In genomic region chr13:101727118-101727517, GRCh38 we compare ENCODE assay signal across 16 cellular contexts.
"Had no signal": no experiment of that assay in that cellular context is flagged by ENCODE, and none has a peak within 500 bp of the region (broad histone marks: within the 10 kb centered on the region; RNA-seq: fewer than 3 reads in every experiment).

No MANE protein-coding gene starts in this region.

- FAIRE-seq: islet of Langerhans, TTC549, urothelium cell line had no signal

- DNase-seq: activated CD4-positive, alpha-beta memory T cell treated with anti-CD3 and anti-CD28 coated beads, Interleukin-2, amount 10 ng/mL, durations not matched to agents 7 days and 5 days; activated CD4-positive, alpha-beta T cell treated with anti-CD3 and anti-CD28 coated beads for 4 hours; activated T-cell treated with anti-CD3 and anti-CD28 coated beads, Interleukin-2, amount 50 U/mL, for 24 hours; dorsolateral prefrontal cortex; erythroblast; left lung; naive thymus-derived CD4-positive, alpha-beta T cell; retina; stimulated activated CD4-positive, alpha-beta T cell treated with anti-CD3 and anti-CD28 coated beads, Interleukin-2, amount 100 ng/mL, for 48 hours; stimulated activated naive B cell treated with anti-CD40 and anti-IgM and Interleukin-4, amounts not matched to agents 10 μg/mL and 1 μg/mL and 100 μg/mL, for 72 hours; tibial artery had no signal

- H3K36me3 ChIP-seq: left lung had no signal

- H3K4me3 ChIP-seq: dorsolateral prefrontal cortex, left lung, tibial artery had no signal

- H3K9me3 ChIP-seq: left lung, tibial artery had no signal

- H3K36me3 Mint-ChIP-seq: activated naive CD4-positive, alpha-beta T cell treated with anti-CD3 and anti-CD28 coated beads, Interleukin-2, amount 50 U/mL, for 24 hours; naive thymus-derived CD4-positive, alpha-beta T cell; stimulated activated naive B cell treated with anti-CD40 and anti-IgM and Interleukin-4, amounts not matched to agents 10 μg/mL and 1 μg/mL and 100 μg/mL, for 72 hours; WTC11 had no signal

- ATAC-seq: left lung; naive thymus-derived CD4-positive, alpha-beta T cell; stimulated activated naive B cell treated with anti-CD40 and anti-IgM and Interleukin-4, amounts not matched to agents 10 μg/mL and 1 μg/mL and 100 μg/mL, for 72 hours; WTC11 had no signal

- H3K27me3 Mint-ChIP-seq: activated T-cell treated with anti-CD3 and anti-CD28 coated beads, Interleukin-2, amount 50 U/mL, for 24 hours; stimulated activated naive B cell treated with anti-CD40 and anti-IgM and Interleukin-4, amounts not matched to agents 10 μg/mL and 1 μg/mL and 100 μg/mL, for 72 hours had no signal

- H3K27ac ChIP-seq: dorsolateral prefrontal cortex, left lung, tibial artery had no signal

- H3K4me1 ChIP-seq: left lung had no signal

- H3K27ac Mint-ChIP-seq: activated CD4-positive, alpha-beta memory T cell treated with anti-CD3 and anti-CD28 coated beads, Interleukin-2, amount 10 ng/mL, durations not matched to agents 7 days and 5 days; activated naive CD4-positive, alpha-beta T cell treated with anti-CD3 and anti-CD28 coated beads, Interleukin-2, amount 50 U/mL, for 24 hours; activated T-cell treated with anti-CD3 and anti-CD28 coated beads, Interleukin-2, amount 50 U/mL, for 24 hours; stimulated activated naive B cell treated with anti-CD40 and anti-IgM and Interleukin-4, amounts not matched to agents 10 μg/mL and 1 μg/mL and 100 μg/mL, for 72 hours; WTC11 had no signal

- H3K27me3 ChIP-seq: dorsolateral prefrontal cortex, left lung, tibial artery had no signal

- H3K9me3 Mint-ChIP-seq: activated CD4-positive, alpha-beta memory T cell treated with anti-CD3 and anti-CD28 coated beads, Interleukin-2, amount 10 ng/mL, durations not matched to agents 7 days and 5 days; activated naive CD4-positive, alpha-beta T cell treated with anti-CD3 and anti-CD28 coated beads, Interleukin-2, amount 50 U/mL, for 24 hours; activated T-cell treated with anti-CD3 and anti-CD28 coated beads, Interleukin-2, amount 50 U/mL, for 24 hours had no signal

- H3K4me1 Mint-ChIP-seq: activated CD4-positive, alpha-beta memory T cell treated with anti-CD3 and anti-CD28 coated beads, Interleukin-2, amount 10 ng/mL, durations not matched to agents 7 days and 5 days; activated naive CD4-positive, alpha-beta T cell treated with anti-CD3 and anti-CD28 coated beads, Interleukin-2, amount 50 U/mL, for 24 hours; stimulated activated naive B cell treated with anti-CD40 and anti-IgM and Interleukin-4, amounts not matched to agents 10 μg/mL and 1 μg/mL and 100 μg/mL, for 72 hours; WTC11 had no signal

- H3K4me3 Mint-ChIP-seq: activated CD4-positive, alpha-beta memory T cell treated with anti-CD3 and anti-CD28 coated beads, Interleukin-2, amount 10 ng/mL, durations not matched to agents 7 days and 5 days; activated naive CD4-positive, alpha-beta T cell treated with anti-CD3 and anti-CD28 coated beads, Interleukin-2, amount 50 U/mL, for 24 hours; activated T-cell treated with anti-CD3 and anti-CD28 coated beads, Interleukin-2, amount 50 U/mL, for 24 hours; naive thymus-derived CD4-positive, alpha-beta T cell; stimulated activated naive B cell treated with anti-CD40 and anti-IgM and Interleukin-4, amounts not matched to agents 10 μg/mL and 1 μg/mL and 100 μg/mL, for 72 hours; WTC11 had no signal
